Comparison of ENCODE assay signal across 8 cellular contexts in the genomic region with DNA sequence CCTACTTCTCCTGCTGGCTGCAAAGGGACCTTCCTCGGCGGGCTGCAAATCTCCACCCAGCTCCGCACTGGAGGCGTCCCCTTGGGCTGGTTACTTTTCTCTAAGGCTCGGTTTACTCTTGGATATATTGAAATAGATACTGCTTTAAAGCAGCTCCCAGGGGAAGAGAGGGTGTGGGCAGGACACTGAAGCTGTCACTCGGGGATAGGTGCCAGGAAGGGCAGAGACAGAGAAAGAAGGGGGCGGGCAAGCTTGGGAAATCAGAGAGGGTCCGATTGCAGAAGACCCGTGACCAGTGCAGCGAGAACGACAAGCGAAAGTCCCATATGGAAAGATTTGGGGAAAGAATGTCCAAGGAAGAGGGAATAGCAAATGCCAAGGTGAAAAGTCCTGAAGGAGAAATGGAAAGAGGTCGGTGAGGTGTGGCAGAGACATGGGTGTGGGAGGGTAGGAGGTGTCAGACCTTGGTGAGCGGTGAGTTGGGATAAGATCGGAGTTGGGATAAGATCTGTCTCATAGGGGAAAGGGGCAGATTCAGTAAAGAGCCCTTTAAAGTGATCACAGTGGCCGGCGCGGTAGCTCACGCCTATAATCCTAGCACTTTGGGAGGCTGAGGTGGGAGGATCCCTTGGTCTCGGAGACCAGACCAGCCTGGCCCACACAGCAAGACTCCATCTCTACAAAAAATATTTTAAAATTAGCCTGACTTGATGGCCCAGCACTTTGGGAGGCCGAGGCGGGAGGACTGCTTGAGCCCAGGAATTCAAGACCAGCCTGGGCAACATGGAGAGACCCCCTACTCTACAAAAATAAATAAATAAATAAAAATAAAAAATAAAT. TPM values are rescaled to one million over a fixed set of nuclear protein-coding genes. Genes with fewer than 3 reads are reported as not detected.
DNase-seq lines count a peak whose midpoint lies in the region; ATAC-seq and TF ChIP-seq lines count a peak whose summit lies in the region.

No MANE protein-coding gene starts in this region.

- H3K27me3 Mint-ChIP-seq in activated T-helper 1 cell treated with anti-CD3 and anti-CD28 coated beads, Interleukin-12 subunit alpha, Interleukin-12 subunit beta, Interleukin-2, Interleukin-4 antibody, amounts not matched to agents 30 ng/mL and 10 ng/mL and 1 ng/mL, durations not matched to agents 14 hours and 24 hours and 36 hours (ENCODE audit: insufficient read depth) = no peaks in the 10 kb centered on the region

- DNase-seq in HFF-Myc (ENCODE audit: extremely low read depth, low read depth) = no peak
- DNase-seq in activated T-helper 1 cell treated with anti-CD3 and anti-CD28 coated beads, Interleukin-12 subunit alpha, Interleukin-12 subunit beta, Interleukin-2, Interleukin-4 antibody, amounts not matched to agents 30 ng/mL and 10 ng/mL and 1 ng/mL, durations not matched to agents 14 hours and 24 hours and 36 hours (ENCODE audit: low spot score) = no peak
- peak in 1 of 3 donors; percentile 65 for DNase-seq in right cardiac atrium
- no peak for DNase-seq in stimulated activated effector memory CD8-positive, alpha-beta T cell treated with anti-CD3 and anti-CD28 coated beads, Interleukin-12 subunit alpha, Interleukin-12 subunit beta, amount 100 ng/mL, for 72 hours (ENCODE audit: low spot score in 2 of 2)
- DNase-seq in H4 (ENCODE audit: low spot score) = no peak
- DNase-seq in MV-4-11 (lab: John Stamatoyannopoulos, UW) = no peak
- no peak for DNase-seq in stimulated activated CD4-positive, alpha-beta T cell treated with anti-CD3 and anti-CD28 coated beads, Interleukin-15, amount 100 ng/mL, for 24 hours

- peak overlapping the region; percentile 68 for H3K27ac Mint-ChIP-seq in activated T-helper 1 cell treated with anti-CD3 and anti-CD28 coated beads, Interleukin-12 subunit alpha, Interleukin-12 subunit beta, Interleukin-2, Interleukin-4 antibody, amounts not matched to agents 30 ng/mL and 10 ng/mL and 1 ng/mL, durations not matched to agents 14 hours and 24 hours and 36 hours
- no peak overlapping the region for H3K27ac Mint-ChIP-seq in stimulated activated effector memory CD8-positive, alpha-beta T cell treated with anti-CD3 and anti-CD28 coated beads, Interleukin-12 subunit alpha, Interleukin-12 subunit beta, amount 100 ng/mL, for 72 hours

- H3K4me3 Mint-ChIP-seq in activated T-helper 1 cell treated with anti-CD3 and anti-CD28 coated beads, Interleukin-12 subunit alpha, Interleukin-12 subunit beta, Interleukin-2, Interleukin-4 antibody, amounts not matched to agents 30 ng/mL and 10 ng/mL and 1 ng/mL, durations not matched to agents 14 hours and 24 hours and 36 hours = peak overlapping the region; percentile 87
- peak overlapping the region; percentile 86 for H3K4me3 Mint-ChIP-seq in stimulated activated effector memory CD8-positive, alpha-beta T cell treated with anti-CD3 and anti-CD28 coated beads, Interleukin-12 subunit alpha, Interleukin-12 subunit beta, amount 100 ng/mL, for 72 hours

- H3K4me1 Mint-ChIP-seq in activated T-helper 1 cell treated with anti-CD3 and anti-CD28 coated beads, Interleukin-12 subunit alpha, Interleukin-12 subunit beta, Interleukin-2, Interleukin-4 antibody, amounts not matched to agents 30 ng/mL and 10 ng/mL and 1 ng/mL, durations not matched to agents 14 hours and 24 hours and 36 hours (ENCODE audit: low read depth) = peaks cover 27% of the 10 kb centered on the region
- peaks cover 30% of the 10 kb centered on the region for H3K4me1 Mint-ChIP-seq in stimulated activated effector memory CD8-positive, alpha-beta T cell treated with anti-CD3 and anti-CD28 coated beads, Interleukin-12 subunit alpha, Interleukin-12 subunit beta, amount 100 ng/mL, for 72 hours

- H3K4me3 ChIP-seq in HFF-Myc (replicated peaks; ENCODE audit: low read depth, low read length) (peak overlapping the region; percentile 98), right cardiac atrium (ENCODE audit: low read length) (peak overlapping the region; percentile 69)

- no peaks in the 10 kb centered on the region for H3K27me3 ChIP-seq in right cardiac atrium (ENCODE audit: control insufficient read depth, insufficient read depth)

- peaks cover 15% of the 10 kb centered on the region for H3K36me3 Mint-ChIP-seq in activated T-helper 1 cell treated with anti-CD3 and anti-CD28 coated beads, Interleukin-12 subunit alpha, Interleukin-12 subunit beta, Interleukin-2, Interleukin-4 antibody, amounts not matched to agents 30 ng/mL and 10 ng/mL and 1 ng/mL, durations not matched to agents 14 hours and 24 hours and 36 hours (ENCODE audit: low read depth)
- peaks cover 52% of the 10 kb centered on the region for H3K36me3 Mint-ChIP-seq in stimulated activated effector memory CD8-positive, alpha-beta T cell treated with anti-CD3 and anti-CD28 coated beads, Interleukin-12 subunit alpha, Interleukin-12 subunit beta, amount 100 ng/mL, for 72 hours

- peak overlapping the region; percentile 0 for H3K27ac ChIP-seq in right cardiac atrium (ENCODE audit: low read length)

- intact Hi-C loops in activated T-helper 1 cell treated with anti-CD3 and anti-CD28 coated beads, Interleukin-12 subunit alpha, Interleukin-12 subunit beta, Interleukin-2, Interleukin-4 antibody, amounts not matched to agents 30 ng/mL and 10 ng/mL and 1 ng/mL, durations not matched to agents 14 hours and 24 hours and 36 hours (cut with micrococcal nuclease) = no loop called here
- intact Hi-C loops in right cardiac atrium (cut with DNase I) = loop anchor here in 3 of 4 donors (5.0 kb wide), 1 partner anchor 35 kb away; no protein-coding TSS in a partner anchor

- H3K9me3 Mint-ChIP-seq in activated T-helper 1 cell treated with anti-CD3 and anti-CD28 coated beads, Interleukin-12 subunit alpha, Interleukin-12 subunit beta, Interleukin-2, Interleukin-4 antibody, amounts not matched to agents 30 ng/mL and 10 ng/mL and 1 ng/mL, durations not matched to agents 14 hours and 24 hours and 36 hours = no peaks in the 10 kb centered on the region
- no peaks in the 10 kb centered on the region for H3K9me3 Mint-ChIP-seq in stimulated activated effector memory CD8-positive, alpha-beta T cell treated with anti-CD3 and anti-CD28 coated beads, Interleukin-12 subunit alpha, Interleukin-12 subunit beta, amount 100 ng/mL, for 72 hours

- H3K9me3 ChIP-seq in right cardiac atrium (ENCODE audit: control insufficient read depth, low read length) = no peaks in the 10 kb centered on the region

- no peak for TF ChIP-seq CTCF in HFF-Myc (IDR thresholded peaks at IDR 0.05; ENCODE audit: low read depth, low read length, missing control alignments)

- peaks cover 9% of the 10 kb centered on the region for H3K4me1 ChIP-seq in right cardiac atrium (ENCODE audit: control insufficient read depth, insufficient read depth, low read length)

- ATAC-seq in right cardiac atrium (peak in 1 of 2 donors; percentile 2), GM21619 (IDR thresholded peaks at IDR 0.05; ENCODE audit: unreplicated experiment) (no peak)
- ATAC-seq in stimulated activated effector memory CD8-positive, alpha-beta T cell treated with anti-CD3 and anti-CD28 coated beads, Interleukin-12 subunit alpha, Interleukin-12 subunit beta, amount 100 ng/mL, for 72 hours = no peak

- 40% methylated on average over 22 of the region's 22 CpGs for WGBS in right cardiac atrium

RNA-seq across cellular contexts. Expression of a gene that starts 0.6 kb away (rescaled TPM):
- total RNA-seq in activated T-helper 1 cell treated with anti-CD3 and anti-CD28 coated beads, Interleukin-12 subunit alpha, Interleukin-12 subunit beta, Interleukin-2, Interleukin-4 antibody, amounts not matched to agents 30 ng/mL and 10 ng/mL and 1 ng/mL, durations not matched to agents 14 hours and 24 hours and 36 hours = 28.0 and 28.1 TPM in 2 replicates
- 1 to 10 TPM; 2.2 to 3.6 (median 3.0) TPM for total RNA-seq in right cardiac atrium
- 2.5 TPM for polyA plus RNA-seq in right cardiac atrium
- total RNA-seq in H4 (2014; rRNA removed; shearing (Covaris generic)) = not detected in 2 replicates

RNA-seq across cellular contexts. Expression of a gene that starts 0.9 kb away (rescaled TPM):
- total RNA-seq in activated T-helper 1 cell treated with anti-CD3 and anti-CD28 coated beads, Interleukin-12 subunit alpha, Interleukin-12 subunit beta, Interleukin-2, Interleukin-4 antibody, amounts not matched to agents 30 ng/mL and 10 ng/mL and 1 ng/mL, durations not matched to agents 14 hours and 24 hours and 36 hours = 277 and 280 TPM in 2 replicates
- 100 to 1,000 TPM; 595 to 772 (median 666) TPM for total RNA-seq in right cardiac atrium
- 834 TPM for polyA plus RNA-seq in right cardiac atrium
- 6.1 and 6.7 TPM in 2 replicates for total RNA-seq in H4 (2014; rRNA removed; shearing (Covaris generic))

RNA-seq across cellular contexts. Expression of a gene that starts 3.9 kb away (rescaled TPM):
- 36.1 and 37.5 TPM in 2 replicates for total RNA-seq in activated T-helper 1 cell treated with anti-CD3 and anti-CD28 coated beads, Interleukin-12 subunit alpha, Interleukin-12 subunit beta, Interleukin-2, Interleukin-4 antibody, amounts not matched to agents 30 ng/mL and 10 ng/mL and 1 ng/mL, durations not matched to agents 14 hours and 24 hours and 36 hours
- 1 to 10 TPM; 2.6 to 4.6 (median 3.7) TPM for total RNA-seq in right cardiac atrium
- polyA plus RNA-seq in right cardiac atrium = 3.5 TPM
- total RNA-seq in H4 (2014; rRNA removed; shearing (Covaris generic)) = 74.2 and 92.1 TPM in 2 replicates

RNA-seq across cellular contexts. Expression of a gene that starts 11.2 kb away (rescaled TPM):
- 311 and 312 TPM in 2 replicates for total RNA-seq in activated T-helper 1 cell treated with anti-CD3 and anti-CD28 coated beads, Interleukin-12 subunit alpha, Interleukin-12 subunit beta, Interleukin-2, Interleukin-4 antibody, amounts not matched to agents 30 ng/mL and 10 ng/mL and 1 ng/mL, durations not matched to agents 14 hours and 24 hours and 36 hours
- 100 to 1,000 TPM in 1 of 4 donors, 10 to 100 TPM in 3; 29.9 to 209 (median 51.9) TPM for total RNA-seq in right cardiac atrium
- 156 TPM for polyA plus RNA-seq in right cardiac atrium
- total RNA-seq in H4 (2014; rRNA removed; shearing (Covaris generic)) = 55.7 and 71.3 TPM in 2 replicates

RNA-seq across cellular contexts. Expression of a gene that starts 27.1 kb away (rescaled TPM):
- 13.3 and 15.7 TPM in 2 replicates for total RNA-seq in activated T-helper 1 cell treated with anti-CD3 and anti-CD28 coated beads, Interleukin-12 subunit alpha, Interleukin-12 subunit beta, Interleukin-2, Interleukin-4 antibody, amounts not matched to agents 30 ng/mL and 10 ng/mL and 1 ng/mL, durations not matched to agents 14 hours and 24 hours and 36 hours
- total RNA-seq in right cardiac atrium = 10 to 100 TPM in 2 of 4 donors, 1 to 10 TPM in 2; 9.3 to 22.9 (median 13.4) TPM
- polyA plus RNA-seq in right cardiac atrium = 18.0 TPM
- 8.6 and 13.0 TPM in 2 replicates for total RNA-seq in H4 (2014; rRNA removed; shearing (Covaris generic))

Comparison
In these comparisons a context has a peak if more than half of its experiments do, and no peak if none do; other contexts are left out.
1. RNA of a gene that starts 0.9 kb away (total RNA-seq): 595 to 772 TPM in right cardiac atrium and 277 to 280 TPM in activated T-helper 1 cell treated with anti-CD3 and anti-CD28 coated beads, Interleukin-12 subunit alpha, Interleukin-12 subunit beta, Interleukin-2, Interleukin-4 antibody, amounts not matched to agents 30 ng/mL and 10 ng/mL and 1 ng/mL, durations not matched to agents 14 hours and 24 hours and 36 hours; 6.1 to 6.7 TPM in H4; every median in the first group is over 10 times any median in the second.